19 cellular contexts compared by ENCODE assay signal in the genomic region with DNA sequence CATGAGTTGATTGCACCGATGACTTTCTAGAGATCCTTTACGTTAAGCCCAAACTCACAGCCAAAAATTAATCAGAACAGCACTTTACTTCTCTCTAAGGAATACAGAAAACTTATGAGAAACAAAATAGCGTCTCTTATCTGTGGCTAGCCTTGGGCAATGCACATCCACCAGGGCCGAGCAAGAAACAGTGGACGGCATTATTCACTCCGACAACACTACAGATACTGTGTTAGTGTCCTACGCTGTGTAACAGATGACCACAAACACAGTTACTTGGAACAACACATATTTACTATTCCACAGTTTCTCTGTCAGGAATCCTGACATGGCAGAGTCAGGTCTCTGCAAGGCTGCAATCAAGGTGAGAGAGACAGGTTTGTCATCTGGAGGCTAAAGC.
"Had no signal": no experiment of that assay in that cellular context is flagged by ENCODE, and none has a peak within 500 bp of the region (broad histone marks: within the 10 kb centered on the region; RNA-seq: fewer than 3 reads in every experiment).

No MANE protein-coding gene starts in this region.

- H3K36me3 ChIP-seq: MG63 had no signal

- DNase-seq: IMR-90, Karpas-422, KG1, MG63, NCI-H1092, NCI-H1105 treated with DMSO at 0.1 percent for 48 hours, NCI-H1417 treated with DMSO at 0.1 percent for 48 hours, NCI-H146, NCI-H1694 treated with DMSO at 0.1 percent for 48 hours, NCI-H1930, NCI-H2081, NCI-H2107, NCI-H2227 treated with DMSO at 0.1 percent for 48 hours, NCI-H524, NCI-H526 treated with DMSO at 0.1 percent for 48 hours, NCI-H748 treated with DMSO at 0.1 percent for 48 hours, PC-3, SHP77 had no signal

- H3K4me3 ChIP-seq: MG63 had no signal

- H3K27ac ChIP-seq: RWPE1 had no signal

- H3K9me3 ChIP-seq: MG63 had no signal
